In genomic region chr11:34514050-34514449, GRCh38 we compare ENCODE assay signal across 23 cellular contexts. TPM values are rescaled to one million over a fixed set of nuclear protein-coding genes. Genes with fewer than 3 reads are reported as not detected.
"Had no signal": no experiment of that assay in that cellular context is flagged by ENCODE, and none has a peak within 500 bp of the region (broad histone marks: within the 10 kb centered on the region; RNA-seq: fewer than 3 reads in every experiment).

No MANE protein-coding gene starts in this region.

- H3K9me3 ChIP-seq: pancreas, tibial artery, uterus had no signal

- H3K27me3 ChIP-seq: pancreas, tibial artery, uterus had no signal

- H3K36me3 ChIP-seq: pancreas, tibial artery, uterus, WERI-Rb-1 had no signal

- DNase-seq: activated CD4-positive, alpha-beta T cell treated with anti-CD3 and anti-CD28 coated beads, Interleukin-2, amount 50 U/mL, for 1 hour; activated CD4-positive, CD25-positive, alpha-beta regulatory T cell treated with anti-CD3 and anti-CD28 coated beads, Interleukin-2, amount 50 U/mL, for 72 hours; activated gamma-delta T cell treated with Interleukin-2 at 50 U/mL for 16 hours; activated T-cell treated with anti-CD3 and anti-CD28 coated beads, Interleukin-2, amount 50 U/mL, for 1 hour; aorta; caudate nucleus; dermis blood vessel endothelial cell; effector CD8-positive, alpha-beta T cell; foreskin keratinocyte; islet precursor cell; naive thymus-derived CD8-positive, alpha-beta T cell; right cardiac atrium; stimulated activated CD4-positive, alpha-beta T cell treated with anti-CD3 and anti-CD28 coated beads, Interleukin-12 subunit alpha, Interleukin-12 subunit beta, amount 100 ng/mL, for 4 hours; substantia nigra; tibial artery; uterus; WERI-Rb-1 had no signal

- ATAC-seq: foreskin keratinocyte; naive thymus-derived CD8-positive, alpha-beta T cell had no signal

- H3K27ac ChIP-seq: foreskin keratinocyte, pancreas, tibial artery, uterus, WERI-Rb-1 had no signal

- H3K4me3 ChIP-seq: lung, pancreas, tibial artery, uterus had no signal

- H3K4me1 ChIP-seq: foreskin keratinocyte, pancreas, tibial artery, uterus had no signal

RNA-seq across cellular contexts. Expression of gene ELF5, which starts 0.5 kb away (rescaled TPM):
- total RNA-seq: aorta; dermis blood vessel endothelial cell; foreskin keratinocyte; mesenteric fat pad; naive thymus-derived CD8-positive, alpha-beta T cell; pulmonary artery endothelial cell; right cardiac atrium; skeletal muscle tissue; T-helper 2 cell treated with Interferon-gamma antibody and Interleukin-4, amounts not matched to agents 100 ng/mL and 5 ng/mL, for 36 hours; uterus had no signal
- polyA plus RNA-seq: aorta; foreskin keratinocyte; naive thymus-derived CD8-positive, alpha-beta T cell; right cardiac atrium had no signal
